15 cellular contexts compared by ENCODE assay signal in genomic region chr10:79926037-79926436, GRCh38. TPM values are rescaled to one million over a fixed set of nuclear protein-coding genes. Genes with fewer than 3 reads are reported as not detected.
DNase-seq lines count a peak whose midpoint lies in the region; ATAC-seq and TF ChIP-seq lines count a peak whose summit lies in the region.
"Had no signal": no experiment of that assay in that cellular context is flagged by ENCODE, and none has a peak within 500 bp of the region (broad histone marks: within the 10 kb centered on the region; RNA-seq: fewer than 3 reads in every experiment).

No MANE protein-coding gene starts in this region.

- peaks cover 6% of the 10 kb centered on the region for H3K27me3 Mint-ChIP-seq in endothelial cell (ENCODE audit: unreplicated experiment)
- peaks cover 7% of the 10 kb centered on the region for H3K27me3 Mint-ChIP-seq in nephron (ENCODE audit: low read depth)

- no peak overlapping the region for H3K4me3 Mint-ChIP-seq in endothelial cell (ENCODE audit: unreplicated experiment)
- no peak overlapping the region for H3K4me3 Mint-ChIP-seq in nephron
- H3K4me3 Mint-ChIP-seq: CD4-positive, alpha-beta memory T cell had no signal

- H3K9me3 Mint-ChIP-seq in endothelial cell (ENCODE audit: unreplicated experiment) = no peaks in the 10 kb centered on the region
- no peaks in the 10 kb centered on the region for H3K9me3 Mint-ChIP-seq in nephron

- TF ChIP-seq CTCF in endothelial cell (IDR thresholded peaks at IDR 0.05; ENCODE audit: unreplicated experiment) (no peak), nephron (IDR thresholded peaks at IDR 0.05; ENCODE audit: unreplicated experiment in 3 of 3) (no peak)

- ATAC-seq in HG02623 (IDR thresholded peaks at IDR 0.05; ENCODE audit: unreplicated experiment) = no peak

- H3K36me3 Mint-ChIP-seq in endothelial cell (ENCODE audit: low read depth, unreplicated experiment) (peaks cover 47% of the 10 kb centered on the region), nephron (ENCODE audit: low read depth) (peaks cover 4% of the 10 kb centered on the region)
- H3K36me3 Mint-ChIP-seq: CD4-positive, alpha-beta memory T cell had no signal

- DNase-seq in AG08395 (ENCODE audit: low spot score) (peak; percentile 0), AG20443 (ENCODE audit: low spot score) (peak; percentile 7), endothelial cell (ENCODE audit: low spot score) (peak; percentile 1), DMS79 (lab: John Stamatoyannopoulos, UW) (no peak), NCI-H2171 treated with DMSO at 0.1 percent for 48 hours (lab: John Stamatoyannopoulos, UW) (no peak)
- DNase-seq: CD4-positive, alpha-beta memory T cell; HCEC 1CT; MV-4-11; NCI-H1417 treated with DMSO at 0.1 percent for 48 hours; NCI-H1930; NCI-H446 treated with DMSO at 0.1 percent for 48 hours; RPMI8226; SJCRH30 had no signal

- H3K4me1 Mint-ChIP-seq in endothelial cell (ENCODE audit: unreplicated experiment) = no peaks in the 10 kb centered on the region
- peaks cover 6% of the 10 kb centered on the region for H3K4me1 Mint-ChIP-seq in nephron

- H3K27ac Mint-ChIP-seq in endothelial cell (ENCODE audit: unreplicated experiment) (no peak overlapping the region), nephron (peak overlapping the region in 2 of 3 experiments; percentile 19 to 23)
- H3K27ac Mint-ChIP-seq: CD4-positive, alpha-beta memory T cell had no signal

RNA-seq across cellular contexts. Expression of gene SFTPD, which starts 22.9 kb away (rescaled TPM):
- 0.31 TPM for total RNA-seq in endothelial cell (ENCODE audit: unreplicated experiment)
- total RNA-seq: CD4-positive, alpha-beta memory T cell had no signal

Comparison
In these comparisons a context has a peak if more than half of its experiments do, and no peak if none do; other contexts are left out.
1. DNase-seq: peak in AG08395 (single experiment), AG20443 (single experiment) and endothelial cell (single experiment); none in DMS79 (single experiment) and NCI-H2171 treated with DMSO at 0.1 percent for 48 hours (single experiment).